24 cellular contexts compared by ENCODE assay signal in genomic region chr2:202015035-202015345, GRCh38. TPM values are rescaled to one million over a fixed set of nuclear protein-coding genes. Genes with fewer than 3 reads are reported as not detected.
"Had no signal": no experiment of that assay in that cellular context is flagged by ENCODE, and none has a peak within 500 bp of the region (broad histone marks: within the 10 kb centered on the region; RNA-seq: fewer than 3 reads in every experiment).

No MANE protein-coding gene starts in this region.

- H3K9me3 ChIP-seq: ascending aorta, colonic mucosa, esophagus squamous epithelium, right atrium auricular region, tibial artery, vagina had no signal

- DNase-seq: activated CD4-positive, alpha-beta T cell treated with anti-CD3 and anti-CD28 coated beads for 1 hour; activated CD4-positive, alpha-beta T cell treated with anti-CD3 and anti-CD28 coated beads, Interleukin-2, amount 50 U/mL, for 4 hours; activated naive CD4-positive, alpha-beta T cell treated with anti-CD3 and anti-CD28 coated beads for 36 hours; activated naive CD8-positive, alpha-beta T cell treated with anti-CD3 and anti-CD28 coated beads, Interleukin-2, amount 50 U/mL, for 24 hours; activated T-cell treated with anti-CD3 and anti-CD28 coated beads, Interleukin-2, amount 50 U/mL, for 1 hour; colonic mucosa; esophagus squamous epithelium; left ventricle myocardium superior; naive B cell; nucleus accumbens; stimulated activated CD4-positive, alpha-beta T cell treated with anti-CD3 and anti-CD28 coated beads, Interleukin-15, amount 100 ng/mL, for 24 hours; stimulated activated CD4-positive, alpha-beta T cell treated with anti-CD3 and anti-CD28 coated beads, Interleukin-4, amount 100 ng/mL, for 1 hour; stimulated activated naive B cell treated with anti-CD40 and anti-IgM and Interleukin-4, amounts not matched to agents 10 μg/mL and 1 μg/mL and 100 μg/mL, for 72 hours; T-helper 1 cell; tibial artery had no signal

- H3K4me1 ChIP-seq: ascending aorta, colonic mucosa had no signal

- H3K4me3 ChIP-seq: ascending aorta, colonic mucosa, esophagus squamous epithelium, right atrium auricular region, skin epidermis, tibial artery, vagina had no signal

- H3K36me3 Mint-ChIP-seq: naive B cell; stimulated activated naive B cell treated with anti-CD40 and anti-IgM and Interleukin-4, amounts not matched to agents 10 μg/mL and 1 μg/mL and 100 μg/mL, for 72 hours had no signal

- H3K27ac ChIP-seq: ascending aorta, colonic mucosa, esophagus squamous epithelium, right atrium auricular region, skin epidermis, tibial artery, vagina had no signal

- H3K9me3 Mint-ChIP-seq: activated naive CD4-positive, alpha-beta T cell treated with anti-CD3 and anti-CD28 coated beads for 36 hours; activated naive CD8-positive, alpha-beta T cell treated with anti-CD3 and anti-CD28 coated beads, Interleukin-2, amount 50 U/mL, for 24 hours; activated T-helper 2 cell treated with anti-CD3 and anti-CD28 coated beads, Interferon-gamma antibody, Interleukin-2, Interleukin-4, amounts not matched to agents 10 μg/mL and 5 μg/mL and 100 μg/mL, durations not matched to agents 14 hours and 24 hours and 36 hours; naive B cell had no signal

- H3K4me1 Mint-ChIP-seq: activated naive CD8-positive, alpha-beta T cell treated with anti-CD3 and anti-CD28 coated beads, Interleukin-2, amount 50 U/mL, for 24 hours; naive B cell; stimulated activated naive B cell treated with anti-CD40 and anti-IgM and Interleukin-4, amounts not matched to agents 10 μg/mL and 1 μg/mL and 100 μg/mL, for 72 hours had no signal

- H3K4me3 Mint-ChIP-seq: activated naive CD4-positive, alpha-beta T cell treated with anti-CD3 and anti-CD28 coated beads for 36 hours; activated naive CD8-positive, alpha-beta T cell treated with anti-CD3 and anti-CD28 coated beads, Interleukin-2, amount 50 U/mL, for 24 hours; naive B cell; stimulated activated naive B cell treated with anti-CD40 and anti-IgM and Interleukin-4, amounts not matched to agents 10 μg/mL and 1 μg/mL and 100 μg/mL, for 72 hours had no signal

- H3K36me3 ChIP-seq: ascending aorta, colonic mucosa, esophagus squamous epithelium, right atrium auricular region, tibial artery, vagina had no signal

- H3K27ac Mint-ChIP-seq: activated naive CD4-positive, alpha-beta T cell treated with anti-CD3 and anti-CD28 coated beads for 36 hours; activated naive CD8-positive, alpha-beta T cell treated with anti-CD3 and anti-CD28 coated beads, Interleukin-2, amount 50 U/mL, for 24 hours; activated T-helper 2 cell treated with anti-CD3 and anti-CD28 coated beads, Interferon-gamma antibody, Interleukin-2, Interleukin-4, amounts not matched to agents 10 μg/mL and 5 μg/mL and 100 μg/mL, durations not matched to agents 14 hours and 24 hours and 36 hours; naive B cell; stimulated activated naive B cell treated with anti-CD40 and anti-IgM and Interleukin-4, amounts not matched to agents 10 μg/mL and 1 μg/mL and 100 μg/mL, for 72 hours had no signal

- ATAC-seq: activated naive CD8-positive, alpha-beta T cell treated with anti-CD3 and anti-CD28 coated beads, Interleukin-2, amount 50 U/mL, for 24 hours; left ventricle myocardium superior; stimulated activated naive B cell treated with anti-CD40 and anti-IgM and Interleukin-4, amounts not matched to agents 10 μg/mL and 1 μg/mL and 100 μg/mL, for 72 hours had no signal

- H3K27me3 ChIP-seq: ascending aorta, colonic mucosa, esophagus squamous epithelium, right atrium auricular region, tibial artery, vagina had no signal

RNA-seq across cellular contexts. Expression of gene KIAA2012, which starts 58.1 kb away (rescaled TPM):
- total RNA-seq: activated naive CD4-positive, alpha-beta T cell treated with anti-CD3 and anti-CD28 coated beads for 36 hours; activated T-helper 2 cell treated with anti-CD3 and anti-CD28 coated beads, Interferon-gamma antibody, Interleukin-2, Interleukin-4, amounts not matched to agents 10 μg/mL and 5 μg/mL and 100 μg/mL, durations not matched to agents 14 hours and 24 hours and 36 hours; cardiac septum; colonic mucosa; esophagus squamous epithelium; glomerular endothelial cell; kidney epithelial cell; left ventricle myocardium superior; right atrium auricular region; subcutaneous adipose tissue; vagina had no signal
